ENCODE assay signal across 9 cellular contexts in genomic region chr4:170089274-170089742, GRCh38. TPM values are rescaled to one million over a fixed set of nuclear protein-coding genes. Genes with fewer than 3 reads are reported as not detected.
DNase-seq lines count a peak whose midpoint lies in the region; ATAC-seq, FAIRE-seq and TF ChIP-seq lines count a peak whose summit lies in the region.
"Had no signal": no experiment of that assay in that cellular context is flagged by ENCODE, and none has a peak within 500 bp of the region (broad histone marks: within the 10 kb centered on the region; RNA-seq: fewer than 3 reads in every experiment).

No MANE protein-coding gene starts in this region.

- H3K4me1 ChIP-seq in neural progenitor cell = peaks cover 7% of the 10 kb centered on the region

- H3K9me3 ChIP-seq in neural progenitor cell (ENCODE audit: low read depth) = no peaks in the 10 kb centered on the region

- no peak for DNase-seq in activated naive CD4-positive, alpha-beta T cell treated with anti-CD3 and anti-CD28 coated beads, Interleukin-2, amount 10 ng/mL, durations not matched to agents 7 days and 5 days
- DNase-seq in activated naive CD4-positive, alpha-beta T cell treated with Interleukin-2 at 50 U/mL for 16 hours = no peak
- DNase-seq in Kasumi-1 (lab: John Stamatoyannopoulos, UW) = peak; percentile 64 to 67
- DNase-seq in foreskin melanocyte = peak; percentile 75
- peak; percentile 63 for DNase-seq in neural progenitor cell (ENCODE audit: low spot score)
- no peak for DNase-seq in RCC 7860 (ENCODE audit: low spot score)

- peaks cover 14% of the 10 kb centered on the region for H3F3A ChIP-seq in neural progenitor cell (ENCODE audit: low read depth)

- H3K4me3 ChIP-seq in WI38 (ENCODE audit: low read depth, low read length) (peak overlapping the region; percentile 75), neural progenitor cell (peak overlapping the region; percentile 64)

- H3K36me3 Mint-ChIP-seq in activated naive CD4-positive, alpha-beta T cell treated with anti-CD3 and anti-CD28 coated beads, Interleukin-2, amount 10 ng/mL, durations not matched to agents 7 days and 5 days = no peaks in the 10 kb centered on the region
- H3K36me3 Mint-ChIP-seq in neural progenitor cell = peaks cover 30% of the 10 kb centered on the region

- no peak for FAIRE-seq in RCC 7860 (lab: Jason Lieb, UNC)
- FAIRE-seq: islet of Langerhans had no signal

- no peak overlapping the region for H3K27ac Mint-ChIP-seq in activated naive CD4-positive, alpha-beta T cell treated with anti-CD3 and anti-CD28 coated beads, Interleukin-2, amount 10 ng/mL, durations not matched to agents 7 days and 5 days
- H3K27ac Mint-ChIP-seq in neural progenitor cell = peak overlapping the region; percentile 95

- peaks cover 12% of the 10 kb centered on the region for H3K4me1 Mint-ChIP-seq in activated naive CD4-positive, alpha-beta T cell treated with anti-CD3 and anti-CD28 coated beads, Interleukin-2, amount 10 ng/mL, durations not matched to agents 7 days and 5 days
- peaks cover 30% of the 10 kb centered on the region for H3K4me1 Mint-ChIP-seq in neural progenitor cell

- no peaks in the 10 kb centered on the region for H3K9me3 Mint-ChIP-seq in activated naive CD4-positive, alpha-beta T cell treated with anti-CD3 and anti-CD28 coated beads, Interleukin-2, amount 10 ng/mL, durations not matched to agents 7 days and 5 days
- peaks cover 3% of the 10 kb centered on the region for H3K9me3 Mint-ChIP-seq in neural progenitor cell

- peaks cover 12% of the 10 kb centered on the region for H3K36me3 ChIP-seq in neural progenitor cell

- no peaks in the 10 kb centered on the region for H4K20me1 ChIP-seq in neural progenitor cell (ENCODE audit: low read depth)

- no peak for ATAC-seq in HG03442 (IDR thresholded peaks at IDR 0.05; ENCODE audit: unreplicated experiment)

- H3K4me2 ChIP-seq in neural progenitor cell = peak overlapping the region; percentile 85

- TF ChIP-seq CTCF in WI38 (IDR thresholded peaks at IDR 0.05; ENCODE audit: low read depth, low read length) (no peak), neural progenitor cell (IDR thresholded peaks at IDR 0.05) (peak; percentile 21)

- H3K4me3 Mint-ChIP-seq in activated naive CD4-positive, alpha-beta T cell treated with anti-CD3 and anti-CD28 coated beads, Interleukin-2, amount 10 ng/mL, durations not matched to agents 7 days and 5 days = peak overlapping the region; percentile 63
- peak overlapping the region; percentile 94 for H3K4me3 Mint-ChIP-seq in neural progenitor cell

- no peak overlapping the region for H3K27ac ChIP-seq in neural progenitor cell

- peaks cover 48% of the 10 kb centered on the region for H3K27me3 Mint-ChIP-seq in activated naive CD4-positive, alpha-beta T cell treated with anti-CD3 and anti-CD28 coated beads, Interleukin-2, amount 10 ng/mL, durations not matched to agents 7 days and 5 days
- H3K27me3 Mint-ChIP-seq in neural progenitor cell (ENCODE audit: insufficient read depth, low read depth) = peaks cover 2% of the 10 kb centered on the region

- peaks cover 6% of the 10 kb centered on the region for H3K79me2 ChIP-seq in neural progenitor cell (ENCODE audit: low read depth)

- CTCF ChIA-PET in activated naive CD4-positive, alpha-beta T cell treated with anti-CD3 and anti-CD28 coated beads, Interleukin-2, amount 10 ng/mL, durations not matched to agents 7 days and 5 days (lab: Charles Lee) = no interaction called here

- peaks cover 16% of the 10 kb centered on the region for H3K27me3 ChIP-seq in neural progenitor cell

- H3K9ac ChIP-seq in neural progenitor cell = peak overlapping the region; percentile 29

- peak overlapping the region; percentile 96 for H2AFZ ChIP-seq in neural progenitor cell (replicated peaks)

RNA-seq across cellular contexts. Expression of gene AADAT, which starts 0.4 kb away (rescaled TPM):
- 20.0 and 24.2 TPM in 2 replicates for total RNA-seq in neural progenitor cell (ENCODE audit: low replicate concordance)

Comparison
In these comparisons a context has a peak if more than half of its experiments do, and no peak if none do; other contexts are left out.
1. DNase-seq: peak in Kasumi-1 (2 of 2), foreskin melanocyte (single experiment) and neural progenitor cell (single experiment); none in activated naive CD4-positive, alpha-beta T cell treated with anti-CD3 and anti-CD28 coated beads, Interleukin-2, amount 10 ng/mL, durations not matched to agents 7 days and 5 days (single experiment), activated naive CD4-positive, alpha-beta T cell treated with Interleukin-2 at 50 U/mL for 16 hours (single experiment) and RCC 7860 (single experiment).